In the genomic region with DNA sequence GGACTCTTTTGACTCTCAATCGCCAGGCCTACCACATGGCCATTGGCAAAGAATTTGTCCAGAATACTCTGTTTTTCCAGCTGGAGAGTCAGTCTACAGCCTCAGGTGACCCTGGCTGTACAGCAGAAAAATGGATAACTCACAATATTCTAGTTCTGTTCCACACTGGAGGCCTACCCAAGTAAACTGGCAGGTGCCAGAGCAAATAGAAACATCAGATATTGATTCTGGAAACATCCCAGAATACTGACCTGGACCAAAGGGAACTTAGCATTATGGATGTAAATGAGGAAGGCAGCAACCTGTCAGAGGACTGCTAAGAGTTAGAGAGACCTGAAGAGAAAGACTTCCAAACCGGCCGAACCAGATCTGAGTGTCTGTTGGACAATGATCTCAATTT, we compare ENCODE assay signal across 17 cellular contexts.
DNase-seq lines count a peak whose midpoint lies in the region; ATAC-seq and TF ChIP-seq lines count a peak whose summit lies in the region.
"Had no signal": no experiment of that assay in that cellular context is flagged by ENCODE, and none has a peak within 500 bp of the region (broad histone marks: within the 10 kb centered on the region; RNA-seq: fewer than 3 reads in every experiment).

No MANE protein-coding gene starts in this region.

- H3K4ac ChIP-seq in H9 (ENCODE audit: low read depth, low read length): no peak overlapping the region

- TF ChIP-seq CTCF in 22Rv1 (IDR thresholded peaks at IDR 0.05): no peak
- no peak for TF ChIP-seq CTCF in GM23338 (conservative IDR thresholded peaks at IDR 0.05; ENCODE audit: low read depth in 2 of 2)
- no peak for TF ChIP-seq CTCF in right lobe of liver (IDR thresholded peaks at IDR 0.05)
- TF ChIP-seq CTCF in H9 (conservative IDR thresholded peaks at IDR 0.05): no peak

- H3K18ac ChIP-seq in H9 (ENCODE audit: insufficient read length, low read depth, low read length): no peak overlapping the region

- H2AFZ ChIP-seq in GM23338 (no peak overlapping the region), H9 (ENCODE audit: low read length) (no peak overlapping the region)

- H3K4me1 ChIP-seq in GM23338 (ENCODE audit: insufficient read depth): no peaks in the 10 kb centered on the region
- peaks cover 0 to 12% (median 3%) of the 10 kb centered on the region in 4 donors for H3K4me1 ChIP-seq in right lobe of liver
- no peaks in the 10 kb centered on the region; the same call in 1 of the 2 replicates for H3K4me1 ChIP-seq in H9 (ENCODE audit: insufficient read depth, low read length)

- no peak overlapping the region for H2BK12ac ChIP-seq in H9 (ENCODE audit: insufficient read length, low read depth, low read length)

- TF ChIP-seq POLR2A in right lobe of liver (IDR thresholded peaks at IDR 0.05): no peak

- H2AK5ac ChIP-seq in H9 (ENCODE audit: insufficient read length, low read length): no peak overlapping the region

- no peaks in the 10 kb centered on the region; the same call in 1 of the 2 replicates for H3K9me2 ChIP-seq in GM23338 (ENCODE audit: insufficient read depth)

- H3K36me3 Mint-ChIP-seq in GM23338 (ENCODE audit: low read depth): no peaks in the 10 kb centered on the region
- no peaks in the 10 kb centered on the region for H3K36me3 Mint-ChIP-seq in activated T-cell treated with anti-CD3 and anti-CD28 coated beads, Interleukin-2, amount 50 U/mL, for 24 hours (ENCODE audit: low read depth)
- no peaks in the 10 kb centered on the region for H3K36me3 Mint-ChIP-seq in H9 (ENCODE audit: insufficient read depth in 1 of 3, low read depth in 3 of 3)
- H3K36me3 Mint-ChIP-seq: CD8-positive, alpha-beta memory T cell had no signal

- H3K9me3 ChIP-seq in right lobe of liver (no peaks in the 10 kb centered on the region), H9 (ENCODE audit: control insufficient read depth, low read depth, low read length) (no peaks in the 10 kb centered on the region)

- H3K4me3 Mint-ChIP-seq in GM23338: no peak overlapping the region
- no peak overlapping the region for H3K4me3 Mint-ChIP-seq in activated T-cell treated with anti-CD3 and anti-CD28 coated beads, Interleukin-2, amount 50 U/mL, for 24 hours
- no peak overlapping the region for H3K4me3 Mint-ChIP-seq in H9
- H3K4me3 Mint-ChIP-seq: CD8-positive, alpha-beta memory T cell; T-helper 17 cell had no signal

- no peaks in the 10 kb centered on the region for H3K79me1 ChIP-seq in H9 (ENCODE audit: insufficient read depth, low read depth, low read length, poor library complexity, severe bottlenecking)

- peak overlapping the region; percentile 6; the same call in 1 of the 2 replicates for H3K27ac Mint-ChIP-seq in GM23338
- no peak overlapping the region for H3K27ac Mint-ChIP-seq in activated T-cell treated with anti-CD3 and anti-CD28 coated beads, Interleukin-2, amount 50 U/mL, for 24 hours
- no peak overlapping the region for H3K27ac Mint-ChIP-seq in H9
- H3K27ac Mint-ChIP-seq: CD8-positive, alpha-beta memory T cell; T-helper 17 cell had no signal

- no peak overlapping the region for H2BK15ac ChIP-seq in H9 (ENCODE audit: low read depth, low read length)

- H3K23me2 ChIP-seq in H9 (ENCODE audit: insufficient read length, low read depth, low read length, poor library complexity, severe bottlenecking): no peaks in the 10 kb centered on the region

- H3F3A ChIP-seq in GM23338 (replicated peaks; ENCODE audit: low read depth): no peaks in the 10 kb centered on the region

- H3K4me2 ChIP-seq in GM23338 (no peak overlapping the region), H9 (ENCODE audit: insufficient read depth, insufficient read length, low read length) (no peak overlapping the region)

- H4K8ac ChIP-seq in H9 (replicated peaks; ENCODE audit: insufficient read length, low read depth, low read length): no peak overlapping the region

- ATAC-seq in GM23338 (no peak), right lobe of liver (peak; percentile 95 to 98 (median 96)), GM19351 (IDR thresholded peaks at IDR 0.05; ENCODE audit: unreplicated experiment) (no peak)
- ATAC-seq: Right ventricle myocardium inferior, T-helper 17 cell had no signal

- H3K4me1 Mint-ChIP-seq in GM23338: peaks cover 7% of the 10 kb centered on the region
- H3K4me1 Mint-ChIP-seq in activated T-cell treated with anti-CD3 and anti-CD28 coated beads, Interleukin-2, amount 50 U/mL, for 24 hours (ENCODE audit: low read depth): no peaks in the 10 kb centered on the region
- peaks cover 4 to 11% of the 10 kb centered on the region in 2 experiments for H3K4me1 Mint-ChIP-seq in H9
- H3K4me1 Mint-ChIP-seq: CD8-positive, alpha-beta memory T cell; T-helper 17 cell had no signal

- no peak overlapping the region for H3T11ph ChIP-seq in H9 (ENCODE audit: low read length)

- DNase-seq in GM23338 (ENCODE audit: low spot score) (no peak), NCI-H526 (lab: John Stamatoyannopoulos, UW) (peak; percentile 29 to 39), right lobe of liver (peak in 1 of 3 donors; percentile 55), H9 (no peak), NCI-H82 (lab: John Stamatoyannopoulos, UW) (no peak)
- DNase-seq in activated T-cell treated with anti-CD3 and anti-CD28 coated beads, Interleukin-2, amount 50 U/mL, for 24 hours: no peak
- DNase-seq: C1 segment of cervical spinal cord; CD8-positive, alpha-beta memory T cell; GOT3; KG1; NCI-H1436; NCI-H2081; NCI-H524 treated with DMSO at 0.1 percent for 48 hours; T-helper 17 cell had no signal

- H3K56ac ChIP-seq in H9 (ENCODE audit: insufficient read length, low read depth, low read length): no peak overlapping the region

- H3K79me2 ChIP-seq in GM23338 (replicated peaks; ENCODE audit: insufficient read depth) (no peaks in the 10 kb centered on the region), H9 (ENCODE audit: insufficient read depth, low read length) (no peaks in the 10 kb centered on the region)

- WGBS in right lobe of liver (ENCODE audit: insufficient coverage, low coverage, low lambda C conversion rate, missing lambda C conversion rate): 15% methylated on average over 3 of the region's 3 CpGs
- no CpG with 5 or more reads among the region's 3 CpGs for WGBS in H9 (ENCODE audit: extremely low coverage, insufficient read length, low lambda C conversion rate)

- H3K36me3 ChIP-seq in GM23338 (ENCODE audit: insufficient read depth) (no peaks in the 10 kb centered on the region), right lobe of liver (no peaks in the 10 kb centered on the region)

- no peaks in the 10 kb centered on the region; the same call in 2 of the 3 replicates for H3K9me3 Mint-ChIP-seq in GM23338
- H3K9me3 Mint-ChIP-seq in activated T-cell treated with anti-CD3 and anti-CD28 coated beads, Interleukin-2, amount 50 U/mL, for 24 hours: no peaks in the 10 kb centered on the region
- no peaks in the 10 kb centered on the region; a peak in 1 of 5 replicates for H3K9me3 Mint-ChIP-seq in H9
- H3K9me3 Mint-ChIP-seq: CD8-positive, alpha-beta memory T cell had no signal

- H2BK20ac ChIP-seq in H9 (ENCODE audit: low read depth, low read length, poor library complexity, severe bottlenecking): no peak overlapping the region

- no peak overlapping the region for H4K5ac ChIP-seq in H9 (ENCODE audit: insufficient read length, low read depth, low read length)

- no peak overlapping the region for H2BK5ac ChIP-seq in H9 (ENCODE audit: insufficient read length, low read length)

- H3K27me3 Mint-ChIP-seq in GM23338 (ENCODE audit: insufficient read depth, low read depth, poor library complexity) (no peaks in the 10 kb centered on the region), H9 (ENCODE audit: low read depth) (no peaks in the 10 kb centered on the region)
- peaks cover 3% of the 10 kb centered on the region for H3K27me3 Mint-ChIP-seq in activated T-cell treated with anti-CD3 and anti-CD28 coated beads, Interleukin-2, amount 50 U/mL, for 24 hours

- H3K14ac ChIP-seq in H9 (ENCODE audit: insufficient read depth, low read length): no peak overlapping the region

- H3K27me3 ChIP-seq in GM23338 (ENCODE audit: insufficient read depth) (no peaks in the 10 kb centered on the region), right lobe of liver (no peaks in the 10 kb centered on the region), H9 (ENCODE audit: insufficient read depth, low read length) (no peaks in the 10 kb centered on the region)

- H3K27ac ChIP-seq in 22Rv1 (peak overlapping the region; percentile 66), GM23338 (ENCODE audit: low read depth) (no peak overlapping the region), right lobe of liver (no peak overlapping the region), H9 (ENCODE audit: insufficient read length, low read depth, low read length) (no peak overlapping the region)

- H3K9ac ChIP-seq in H9 (ENCODE audit: extremely low read depth, insufficient read length, low read length): no peak overlapping the region

- H4K20me1 ChIP-seq in GM23338 (replicated peaks; ENCODE audit: insufficient read depth): no peaks in the 10 kb centered on the region
- no peaks in the 10 kb centered on the region for H4K20me1 ChIP-seq in H9 (ENCODE audit: control insufficient read depth, insufficient read depth, insufficient read length)

- no peak overlapping the region for H4K91ac ChIP-seq in H9 (ENCODE audit: insufficient read length, low read depth, low read length)

- intact Hi-C loops in right lobe of liver (cut with DNase I): no loop called here

- H3K23ac ChIP-seq in H9 (ENCODE audit: insufficient read length, low read depth, low read length): no peak overlapping the region

- H2BK120ac ChIP-seq in H9 (ENCODE audit: low read depth, low read length, poor library complexity, severe bottlenecking): no peak overlapping the region

- H3K4me3 ChIP-seq in GM23338 (no peak overlapping the region), right lobe of liver (no peak overlapping the region)

TF ChIP-seq in GM23338, 12 proteins besides CTCF, POLR2A, EP300 and RAD21 (continues in another document):
- TF ChIP-seq ETS1 (IDR thresholded peaks at IDR 0.05): no peak
- TF ChIP-seq EZH2phosphoT487 (IDR thresholded peaks at IDR 0.05; ENCODE audit: unreplicated experiment): no peak

Comparison
In these comparisons a context has a peak if more than half of its experiments do, and no peak if none do; other contexts are left out.
1. ATAC-seq: peak in right lobe of liver (4 of 4); none in GM23338 (single experiment) and GM19351 (single experiment).
2. DNase-seq: peak in NCI-H526 (2 of 2); none in GM23338 (single experiment), activated T-cell treated with anti-CD3 and anti-CD28 coated beads, Interleukin-2, amount 50 U/mL, for 24 hours (single experiment), H9 (single experiment) and NCI-H82 (single experiment).